1 cellular context compared by ENCODE assay signal in the genomic region with DNA sequence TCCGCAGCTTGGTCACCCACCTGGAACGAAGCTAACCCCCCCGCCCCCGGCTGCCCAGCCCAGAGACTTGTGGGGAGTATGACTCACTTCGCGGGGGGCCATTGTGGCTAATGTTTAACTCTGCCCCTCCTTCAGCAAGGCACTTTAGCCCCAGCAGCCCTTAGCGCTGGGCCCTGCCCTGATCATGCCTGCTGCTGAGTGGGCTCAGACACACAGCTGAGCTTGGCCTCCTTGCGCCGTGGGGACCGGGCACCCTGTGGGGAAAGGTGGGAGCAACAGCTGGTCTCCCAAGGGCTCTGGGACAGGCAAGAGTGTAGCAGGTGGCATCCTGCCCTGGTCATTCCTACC.
TF ChIP-seq lines count a peak whose summit lies in the region.

No MANE protein-coding gene starts in this region.

TF ChIP-seq in HepG2, 621 proteins besides CTCF, POLR2A, EP300 and RAD21 (continued from another document and continues in another):
- TF ChIP-seq, protein P1, sequence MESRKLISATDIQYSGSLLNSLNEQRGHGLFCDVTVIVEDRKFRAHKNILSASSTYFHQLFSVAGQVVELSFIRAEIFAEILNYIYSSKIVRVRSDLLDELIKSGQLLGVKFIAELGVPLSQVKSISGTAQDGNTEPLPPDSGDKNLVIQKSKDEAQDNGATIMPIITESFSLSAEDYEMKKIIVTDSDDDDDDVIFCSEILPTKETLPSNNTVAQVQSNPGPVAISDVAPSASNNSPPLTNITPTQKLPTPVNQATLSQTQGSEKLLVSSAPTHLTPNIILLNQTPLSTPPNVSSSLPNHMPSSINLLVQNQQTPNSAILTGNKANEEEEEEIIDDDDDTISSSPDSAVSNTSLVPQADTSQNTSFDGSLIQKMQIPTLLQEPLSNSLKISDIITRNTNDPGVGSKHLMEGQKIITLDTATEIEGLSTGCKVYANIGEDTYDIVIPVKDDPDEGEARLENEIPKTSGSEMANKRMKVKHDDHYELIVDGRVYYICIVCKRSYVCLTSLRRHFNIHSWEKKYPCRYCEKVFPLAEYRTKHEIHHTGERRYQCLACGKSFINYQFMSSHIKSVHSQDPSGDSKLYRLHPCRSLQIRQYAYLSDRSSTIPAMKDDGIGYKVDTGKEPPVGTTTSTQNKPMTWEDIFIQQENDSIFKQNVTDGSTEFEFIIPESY (CRISPR knock-in tag; IDR thresholded peaks at IDR 0.05), result no peak
- TF ChIP-seq MBNL3 (CRISPR knock-in tag; conservative IDR thresholded peaks at IDR 0.05), result no peak
- no peak for TF ChIP-seq ZNF317 (CRISPR knock-in tag; IDR thresholded peaks at IDR 0.05)
- TF ChIP-seq TARDBP (CRISPR knock-in tag; IDR thresholded peaks at IDR 0.05), result peak; percentile 46; the same call in 1 of the 2 replicates
- TF ChIP-seq RARG (CRISPR knock-in tag; IDR thresholded peaks at IDR 0.05; ENCODE audit: low read depth), result no peak
- TF ChIP-seq, protein P2, sequence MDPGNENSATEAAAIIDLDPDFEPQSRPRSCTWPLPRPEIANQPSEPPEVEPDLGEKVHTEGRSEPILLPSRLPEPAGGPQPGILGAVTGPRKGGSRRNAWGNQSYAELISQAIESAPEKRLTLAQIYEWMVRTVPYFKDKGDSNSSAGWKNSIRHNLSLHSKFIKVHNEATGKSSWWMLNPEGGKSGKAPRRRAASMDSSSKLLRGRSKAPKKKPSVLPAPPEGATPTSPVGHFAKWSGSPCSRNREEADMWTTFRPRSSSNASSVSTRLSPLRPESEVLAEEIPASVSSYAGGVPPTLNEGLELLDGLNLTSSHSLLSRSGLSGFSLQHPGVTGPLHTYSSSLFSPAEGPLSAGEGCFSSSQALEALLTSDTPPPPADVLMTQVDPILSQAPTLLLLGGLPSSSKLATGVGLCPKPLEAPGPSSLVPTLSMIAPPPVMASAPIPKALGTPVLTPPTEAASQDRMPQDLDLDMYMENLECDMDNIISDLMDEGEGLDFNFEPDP (CRISPR knock-in tag; conservative IDR thresholded peaks at IDR 0.05), result no peak
- peak; percentile 62 for TF ChIP-seq PHF21A (CRISPR knock-in tag; IDR thresholded peaks at IDR 0.05)
- TF ChIP-seq ZNF24 (IDR thresholded peaks at IDR 0.05), result no peak
- TF ChIP-seq FOXA3 (CRISPR knock-in tag; IDR thresholded peaks at IDR 0.05), result peak; percentile 21; the same call in 1 of the 2 replicates
- TF ChIP-seq JDP2 (CRISPR knock-in tag; IDR thresholded peaks at IDR 0.05; ENCODE audit: borderline replicate concordance), result no peak
- no peak for TF ChIP-seq ZNF878 (CRISPR knock-in tag; IDR thresholded peaks at IDR 0.05)
- TF ChIP-seq, protein P3, sequence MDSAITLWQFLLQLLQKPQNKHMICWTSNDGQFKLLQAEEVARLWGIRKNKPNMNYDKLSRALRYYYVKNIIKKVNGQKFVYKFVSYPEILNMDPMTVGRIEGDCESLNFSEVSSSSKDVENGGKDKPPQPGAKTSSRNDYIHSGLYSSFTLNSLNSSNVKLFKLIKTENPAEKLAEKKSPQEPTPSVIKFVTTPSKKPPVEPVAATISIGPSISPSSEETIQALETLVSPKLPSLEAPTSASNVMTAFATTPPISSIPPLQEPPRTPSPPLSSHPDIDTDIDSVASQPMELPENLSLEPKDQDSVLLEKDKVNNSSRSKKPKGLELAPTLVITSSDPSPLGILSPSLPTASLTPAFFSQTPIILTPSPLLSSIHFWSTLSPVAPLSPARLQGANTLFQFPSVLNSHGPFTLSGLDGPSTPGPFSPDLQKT (CRISPR knock-in tag; IDR thresholded peaks at IDR 0.05; ENCODE audit: borderline replicate concordance), result no peak
- 0 out of 2 replicates have a peak, but pooled peaks have one; percentile 43 for TF ChIP-seq ZNF724P (CRISPR knock-in tag; IDR thresholded peaks at IDR 0.05; ENCODE audit: borderline replicate concordance)
- no peak for TF ChIP-seq ZNF652 (CRISPR knock-in tag; IDR thresholded peaks at IDR 0.05; ENCODE audit: borderline replicate concordance, low read depth)
- TF ChIP-seq KLF15 (CRISPR knock-in tag; IDR thresholded peaks at IDR 0.05; ENCODE audit: borderline replicate concordance), result no peak
- TF ChIP-seq ETV6 (CRISPR knock-in tag; conservative IDR thresholded peaks at IDR 0.05), result no peak
- peak; percentile 66; the same call in 1 of the 2 replicates for TF ChIP-seq DPF2 (CRISPR knock-in tag; IDR thresholded peaks at IDR 0.05; ENCODE audit: borderline replicate concordance, low read depth)
- no peak for TF ChIP-seq SMARCE1 (IDR thresholded peaks at IDR 0.05; ENCODE audit: borderline replicate concordance)
- TF ChIP-seq ARNT2 (CRISPR knock-in tag; IDR thresholded peaks at IDR 0.05; ENCODE audit: low read depth), result 0 out of 2 replicates have a peak, but pooled peaks have one; percentile 35
- TF ChIP-seq HOXA9 (CRISPR knock-in tag; IDR thresholded peaks at IDR 0.05; ENCODE audit: borderline replicate concordance), result no peak
- TF ChIP-seq NR2F6 (IDR thresholded peaks at IDR 0.05), result no peak
- 0 out of 2 replicates have a peak, but pooled peaks have one; percentile 35 for TF ChIP-seq NR2F6 (CRISPR knock-in tag; IDR thresholded peaks at IDR 0.05)
- peak; percentile 61; the same call in 1 of the 2 replicates for TF ChIP-seq ZNF605 (CRISPR knock-in tag; IDR thresholded peaks at IDR 0.05)
- TF ChIP-seq, protein P4, sequence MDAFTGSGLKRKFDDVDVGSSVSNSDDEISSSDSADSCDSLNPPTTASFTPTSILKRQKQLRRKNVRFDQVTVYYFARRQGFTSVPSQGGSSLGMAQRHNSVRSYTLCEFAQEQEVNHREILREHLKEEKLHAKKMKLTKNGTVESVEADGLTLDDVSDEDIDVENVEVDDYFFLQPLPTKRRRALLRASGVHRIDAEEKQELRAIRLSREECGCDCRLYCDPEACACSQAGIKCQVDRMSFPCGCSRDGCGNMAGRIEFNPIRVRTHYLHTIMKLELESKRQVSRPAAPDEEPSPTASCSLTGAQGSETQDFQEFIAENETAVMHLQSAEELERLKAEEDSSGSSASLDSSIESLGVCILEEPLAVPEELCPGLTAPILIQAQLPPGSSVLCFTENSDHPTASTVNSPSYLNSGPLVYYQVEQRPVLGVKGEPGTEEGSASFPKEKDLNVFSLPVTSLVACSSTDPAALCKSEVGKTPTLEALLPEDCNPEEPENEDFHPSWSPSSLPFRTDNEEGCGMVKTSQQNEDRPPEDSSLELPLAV (CRISPR knock-in tag; conservative IDR thresholded peaks at IDR 0.05; ENCODE audit: low read depth), result no peak
- no peak for TF ChIP-seq ZKSCAN8 (CRISPR knock-in tag; IDR thresholded peaks at IDR 0.05; ENCODE audit: borderline replicate concordance)
- no peak for TF ChIP-seq CBX2 (IDR thresholded peaks at IDR 0.05; ENCODE audit: low read depth, low read length)
- TF ChIP-seq CBX2 (CRISPR knock-in tag; IDR thresholded peaks at IDR 0.05; ENCODE audit: low read depth), result no peak
- 0 out of 2 replicates have a peak, but pooled peaks have one; percentile 32 for TF ChIP-seq ZNF430 (CRISPR knock-in tag; IDR thresholded peaks at IDR 0.05)
- TF ChIP-seq, protein P5, sequence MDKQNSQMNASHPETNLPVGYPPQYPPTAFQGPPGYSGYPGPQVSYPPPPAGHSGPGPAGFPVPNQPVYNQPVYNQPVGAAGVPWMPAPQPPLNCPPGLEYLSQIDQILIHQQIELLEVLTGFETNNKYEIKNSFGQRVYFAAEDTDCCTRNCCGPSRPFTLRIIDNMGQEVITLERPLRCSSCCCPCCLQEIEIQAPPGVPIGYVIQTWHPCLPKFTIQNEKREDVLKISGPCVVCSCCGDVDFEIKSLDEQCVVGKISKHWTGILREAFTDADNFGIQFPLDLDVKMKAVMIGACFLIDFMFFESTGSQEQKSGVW (CRISPR knock-in tag; IDR thresholded peaks at IDR 0.05; ENCODE audit: borderline replicate concordance), result no peak
- TF ChIP-seq SP140L (CRISPR knock-in tag; IDR thresholded peaks at IDR 0.05; ENCODE audit: borderline replicate concordance), result no peak
- TF ChIP-seq, protein P6, sequence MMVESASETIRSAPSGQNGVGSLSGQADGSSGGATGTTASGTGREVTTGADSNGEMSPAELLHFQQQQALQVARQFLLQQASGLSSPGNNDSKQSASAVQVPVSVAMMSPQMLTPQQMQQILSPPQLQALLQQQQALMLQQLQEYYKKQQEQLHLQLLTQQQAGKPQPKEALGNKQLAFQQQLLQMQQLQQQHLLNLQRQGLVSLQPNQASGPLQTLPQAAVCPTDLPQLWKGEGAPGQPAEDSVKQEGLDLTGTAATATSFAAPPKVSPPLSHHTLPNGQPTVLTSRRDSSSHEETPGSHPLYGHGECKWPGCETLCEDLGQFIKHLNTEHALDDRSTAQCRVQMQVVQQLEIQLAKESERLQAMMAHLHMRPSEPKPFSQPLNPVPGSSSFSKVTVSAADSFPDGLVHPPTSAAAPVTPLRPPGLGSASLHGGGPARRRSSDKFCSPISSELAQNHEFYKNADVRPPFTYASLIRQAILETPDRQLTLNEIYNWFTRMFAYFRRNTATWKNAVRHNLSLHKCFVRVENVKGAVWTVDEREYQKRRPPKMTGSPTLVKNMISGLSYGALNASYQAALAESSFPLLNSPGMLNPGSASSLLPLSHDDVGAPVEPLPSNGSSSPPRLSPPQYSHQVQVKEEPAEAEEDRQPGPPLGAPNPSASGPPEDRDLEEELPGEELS (CRISPR knock-in tag; IDR thresholded peaks at IDR 0.05), result peak; percentile 61
- TF ChIP-seq ZNF138 (CRISPR knock-in tag; IDR thresholded peaks at IDR 0.05; ENCODE audit: low read depth), result no peak
- no peak for TF ChIP-seq ZMYM4 (CRISPR knock-in tag; IDR thresholded peaks at IDR 0.05)
- TF ChIP-seq ZNF713 (CRISPR knock-in tag; IDR thresholded peaks at IDR 0.05), result 0 out of 2 replicates have a peak, but pooled peaks have one; percentile 54
- TF ChIP-seq NFYB (CRISPR knock-in tag; IDR thresholded peaks at IDR 0.05), result no peak
- TF ChIP-seq, protein P7, sequence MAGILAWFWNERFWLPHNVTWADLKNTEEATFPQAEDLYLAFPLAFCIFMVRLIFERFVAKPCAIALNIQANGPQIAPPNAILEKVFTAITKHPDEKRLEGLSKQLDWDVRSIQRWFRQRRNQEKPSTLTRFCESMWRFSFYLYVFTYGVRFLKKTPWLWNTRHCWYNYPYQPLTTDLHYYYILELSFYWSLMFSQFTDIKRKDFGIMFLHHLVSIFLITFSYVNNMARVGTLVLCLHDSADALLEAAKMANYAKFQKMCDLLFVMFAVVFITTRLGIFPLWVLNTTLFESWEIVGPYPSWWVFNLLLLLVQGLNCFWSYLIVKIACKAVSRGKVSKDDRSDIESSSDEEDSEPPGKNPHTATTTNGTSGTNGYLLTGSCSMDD (CRISPR knock-in tag; IDR thresholded peaks at IDR 0.05), result no peak
- TF ChIP-seq, protein P8, sequence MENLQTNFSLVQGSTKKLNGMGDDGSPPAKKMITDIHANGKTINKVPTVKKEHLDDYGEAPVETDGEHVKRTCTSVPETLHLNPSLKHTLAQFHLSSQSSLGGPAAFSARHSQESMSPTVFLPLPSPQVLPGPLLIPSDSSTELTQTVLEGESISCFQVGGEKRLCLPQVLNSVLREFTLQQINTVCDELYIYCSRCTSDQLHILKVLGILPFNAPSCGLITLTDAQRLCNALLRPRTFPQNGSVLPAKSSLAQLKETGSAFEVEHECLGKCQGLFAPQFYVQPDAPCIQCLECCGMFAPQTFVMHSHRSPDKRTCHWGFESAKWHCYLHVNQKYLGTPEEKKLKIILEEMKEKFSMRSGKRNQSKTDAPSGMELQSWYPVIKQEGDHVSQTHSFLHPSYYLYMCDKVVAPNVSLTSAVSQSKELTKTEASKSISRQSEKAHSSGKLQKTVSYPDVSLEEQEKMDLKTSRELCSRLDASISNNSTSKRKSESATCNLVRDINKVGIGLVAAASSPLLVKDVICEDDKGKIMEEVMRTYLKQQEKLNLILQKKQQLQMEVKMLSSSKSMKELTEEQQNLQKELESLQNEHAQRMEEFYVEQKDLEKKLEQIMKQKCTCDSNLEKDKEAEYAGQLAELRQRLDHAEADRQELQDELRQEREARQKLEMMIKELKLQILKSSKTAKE (CRISPR knock-in tag; IDR thresholded peaks at IDR 0.05; ENCODE audit: borderline replicate concordance), result 0 out of 2 replicates have a peak, but pooled peaks have one; percentile 53
- TF ChIP-seq NONO (IDR thresholded peaks at IDR 0.05), result no peak
- peak; percentile 68 for TF ChIP-seq NONO (CRISPR knock-in tag; conservative IDR thresholded peaks at IDR 0.05)
- TF ChIP-seq, protein P9, sequence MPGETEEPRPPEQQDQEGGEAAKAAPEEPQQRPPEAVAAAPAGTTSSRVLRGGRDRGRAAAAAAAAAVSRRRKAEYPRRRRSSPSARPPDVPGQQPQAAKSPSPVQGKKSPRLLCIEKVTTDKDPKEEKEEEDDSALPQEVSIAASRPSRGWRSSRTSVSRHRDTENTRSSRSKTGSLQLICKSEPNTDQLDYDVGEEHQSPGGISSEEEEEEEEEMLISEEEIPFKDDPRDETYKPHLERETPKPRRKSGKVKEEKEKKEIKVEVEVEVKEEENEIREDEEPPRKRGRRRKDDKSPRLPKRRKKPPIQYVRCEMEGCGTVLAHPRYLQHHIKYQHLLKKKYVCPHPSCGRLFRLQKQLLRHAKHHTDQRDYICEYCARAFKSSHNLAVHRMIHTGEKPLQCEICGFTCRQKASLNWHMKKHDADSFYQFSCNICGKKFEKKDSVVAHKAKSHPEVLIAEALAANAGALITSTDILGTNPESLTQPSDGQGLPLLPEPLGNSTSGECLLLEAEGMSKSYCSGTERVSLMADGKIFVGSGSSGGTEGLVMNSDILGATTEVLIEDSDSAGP (CRISPR knock-in tag; IDR thresholded peaks at IDR 0.05; ENCODE audit: borderline replicate concordance), result no peak; the same call in 1 of the 2 replicates
- TF ChIP-seq, protein P10, sequence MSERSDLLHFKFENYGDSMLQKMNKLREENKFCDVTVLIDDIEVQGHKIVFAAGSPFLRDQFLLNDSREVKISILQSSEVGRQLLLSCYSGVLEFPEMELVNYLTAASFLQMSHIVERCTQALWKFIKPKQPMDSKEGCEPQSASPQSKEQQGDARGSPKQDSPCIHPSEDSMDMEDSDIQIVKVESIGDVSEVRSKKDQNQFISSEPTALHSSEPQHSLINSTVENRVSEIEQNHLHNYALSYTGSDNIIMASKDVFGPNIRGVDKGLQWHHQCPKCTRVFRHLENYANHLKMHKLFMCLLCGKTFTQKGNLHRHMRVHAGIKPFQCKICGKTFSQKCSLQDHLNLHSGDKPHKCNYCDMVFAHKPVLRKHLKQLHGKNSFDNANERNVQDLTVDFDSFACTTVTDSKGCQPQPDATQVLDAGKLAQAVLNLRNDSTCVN (CRISPR knock-in tag; IDR thresholded peaks at IDR 0.05; ENCODE audit: borderline replicate concordance), result no peak
